In the genomic region with DNA sequence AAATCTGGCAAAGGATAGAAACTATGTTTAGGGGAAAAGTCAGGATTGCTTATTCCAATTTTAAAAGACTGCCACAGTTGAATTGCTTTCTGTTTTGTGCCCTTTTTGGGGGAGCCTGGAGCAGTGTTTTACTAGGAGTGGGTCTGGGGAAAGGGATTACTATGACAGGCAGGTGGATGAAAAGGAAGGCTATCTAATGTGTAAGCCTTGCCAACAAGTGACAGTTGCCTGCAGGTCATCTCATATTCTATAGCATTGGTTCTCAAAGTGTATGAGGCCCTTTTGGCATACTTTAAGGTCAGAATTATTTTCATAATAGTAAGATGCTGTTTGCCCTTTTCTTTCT, we compare ENCODE assay signal across 1 cellular context.
TF ChIP-seq lines count a peak whose summit lies in the region.

No MANE protein-coding gene starts in this region.

TF ChIP-seq in K562, 482 proteins besides CTCF, POLR2A, EP300 and RAD21 (continued from another document):
- TF ChIP-seq, protein P1, sequence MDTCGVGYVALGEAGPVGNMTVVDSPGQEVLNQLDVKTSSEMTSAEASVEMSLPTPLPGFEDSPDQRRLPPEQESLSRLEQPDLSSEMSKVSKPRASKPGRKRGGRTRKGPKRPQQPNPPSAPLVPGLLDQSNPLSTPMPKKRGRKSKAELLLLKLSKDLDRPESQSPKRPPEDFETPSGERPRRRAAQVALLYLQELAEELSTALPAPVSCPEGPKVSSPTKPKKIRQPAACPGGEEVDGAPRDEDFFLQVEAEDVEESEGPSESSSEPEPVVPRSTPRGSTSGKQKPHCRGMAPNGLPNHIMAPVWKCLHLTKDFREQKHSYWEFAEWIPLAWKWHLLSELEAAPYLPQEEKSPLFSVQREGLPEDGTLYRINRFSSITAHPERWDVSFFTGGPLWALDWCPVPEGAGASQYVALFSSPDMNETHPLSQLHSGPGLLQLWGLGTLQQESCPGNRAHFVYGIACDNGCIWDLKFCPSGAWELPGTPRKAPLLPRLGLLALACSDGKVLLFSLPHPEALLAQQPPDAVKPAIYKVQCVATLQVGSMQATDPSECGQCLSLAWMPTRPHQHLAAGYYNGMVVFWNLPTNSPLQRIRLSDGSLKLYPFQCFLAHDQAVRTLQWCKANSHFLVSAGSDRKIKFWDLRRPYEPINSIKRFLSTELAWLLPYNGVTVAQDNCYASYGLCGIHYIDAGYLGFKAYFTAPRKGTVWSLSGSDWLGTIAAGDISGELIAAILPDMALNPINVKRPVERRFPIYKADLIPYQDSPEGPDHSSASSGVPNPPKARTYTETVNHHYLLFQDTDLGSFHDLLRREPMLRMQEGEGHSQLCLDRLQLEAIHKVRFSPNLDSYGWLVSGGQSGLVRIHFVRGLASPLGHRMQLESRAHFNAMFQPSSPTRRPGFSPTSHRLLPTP (IDR thresholded peaks at IDR 0.05; ENCODE audit: borderline replicate concordance, extremely low read depth, insufficient read length), result no peak
- TF ChIP-seq, protein P2, sequence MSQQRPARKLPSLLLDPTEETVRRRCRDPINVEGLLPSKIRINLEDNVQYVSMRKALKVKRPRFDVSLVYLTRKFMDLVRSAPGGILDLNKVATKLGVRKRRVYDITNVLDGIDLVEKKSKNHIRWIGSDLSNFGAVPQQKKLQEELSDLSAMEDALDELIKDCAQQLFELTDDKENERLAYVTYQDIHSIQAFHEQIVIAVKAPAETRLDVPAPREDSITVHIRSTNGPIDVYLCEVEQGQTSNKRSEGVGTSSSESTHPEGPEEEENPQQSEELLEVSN (IDR thresholded peaks at IDR 0.05; ENCODE audit: borderline replicate concordance in 1 of 2, extremely low read depth in 1 of 2, insufficient read depth in 1 of 2, insufficient read length in 1 of 2, low read depth in 1 of 2, low read length in 1 of 2, poor library complexity in 1 of 2, severe bottlenecking in 1 of 2), result no peak
- no peak for TF ChIP-seq HNRNPK (IDR thresholded peaks at IDR 0.05; ENCODE audit: low read depth, low read length, poor library complexity, severe bottlenecking)
- no peak for TF ChIP-seq ZNF695 (CRISPR knock-in tag; IDR thresholded peaks at IDR 0.05)
- TF ChIP-seq ZNF212 (CRISPR knock-in tag; IDR thresholded peaks at IDR 0.05), result no peak
- no peak for TF ChIP-seq ZNF184 (CRISPR knock-in tag; IDR thresholded peaks at IDR 0.05)
- TF ChIP-seq ZC3H11A (IDR thresholded peaks at IDR 0.05; ENCODE audit: low read depth, low read length), result no peak
- TF ChIP-seq, protein P3, sequence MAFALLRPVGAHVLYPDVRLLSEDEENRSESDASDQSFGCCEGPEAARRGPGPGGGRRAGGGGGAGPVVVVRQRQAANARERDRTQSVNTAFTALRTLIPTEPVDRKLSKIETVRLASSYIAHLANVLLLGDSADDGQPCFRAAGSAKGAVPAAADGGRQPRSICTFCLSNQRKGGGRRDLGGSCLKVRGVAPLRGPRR (CRISPR knock-in tag; IDR thresholded peaks at IDR 0.05), result no peak
- TF ChIP-seq, protein P4, sequence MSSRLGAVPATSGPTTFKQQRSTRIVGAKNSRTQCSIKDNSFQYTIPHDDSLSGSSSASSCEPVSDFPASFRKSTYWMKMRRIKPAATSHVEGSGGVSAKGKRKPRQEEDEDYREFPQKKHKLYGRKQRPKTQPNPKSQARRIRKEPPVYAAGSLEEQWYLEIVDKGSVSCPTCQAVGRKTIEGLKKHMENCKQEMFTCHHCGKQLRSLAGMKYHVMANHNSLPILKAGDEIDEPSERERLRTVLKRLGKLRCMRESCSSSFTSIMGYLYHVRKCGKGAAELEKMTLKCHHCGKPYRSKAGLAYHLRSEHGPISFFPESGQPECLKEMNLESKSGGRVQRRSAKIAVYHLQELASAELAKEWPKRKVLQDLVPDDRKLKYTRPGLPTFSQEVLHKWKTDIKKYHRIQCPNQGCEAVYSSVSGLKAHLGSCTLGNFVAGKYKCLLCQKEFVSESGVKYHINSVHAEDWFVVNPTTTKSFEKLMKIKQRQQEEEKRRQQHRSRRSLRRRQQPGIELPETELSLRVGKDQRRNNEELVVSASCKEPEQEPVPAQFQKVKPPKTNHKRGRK (tag; IDR thresholded peaks at IDR 0.05), result no peak
- no peak for TF ChIP-seq SAFB (IDR thresholded peaks at IDR 0.05; ENCODE audit: borderline replicate concordance, low read depth, low read length)
- no peak for TF ChIP-seq NFXL1 (CRISPR knock-in tag; IDR thresholded peaks at IDR 0.05)
- no peak for TF ChIP-seq ZNF785 (CRISPR knock-in tag; IDR thresholded peaks at IDR 0.05)
- TF ChIP-seq TOE1 (IDR thresholded peaks at IDR 0.05; ENCODE audit: borderline replicate concordance), result no peak
- no peak for TF ChIP-seq TOE1 (CRISPR knock-in tag; IDR thresholded peaks at IDR 0.05; ENCODE audit: borderline replicate concordance, low read depth)
- TF ChIP-seq ZNF232 (CRISPR knock-in tag; IDR thresholded peaks at IDR 0.05), result no peak
- TF ChIP-seq SRSF3 (IDR thresholded peaks at IDR 0.05; ENCODE audit: insufficient read depth, low read length), result no peak
